Comparison of ENCODE assay signal across 1 cellular context in genomic region chr1:25797939-25798338, GRCh38.
TF ChIP-seq lines count a peak whose summit lies in the region.

No MANE protein-coding gene starts in this region.

TF ChIP-seq in H1, 55 proteins besides CTCF, POLR2A, EP300 and RAD21:
- 0 out of 4 replicates have a peak, but pooled peaks of 1 of the 2 experiments have one; percentile 56 for TF ChIP-seq SIN3A (conservative IDR thresholded peaks at IDR 0.05 in 1 of 2, IDR thresholded peaks at IDR 0.05 in 1 of 2; ENCODE audit: low read depth in 1 of 2, low read length in 2 of 2)
- TF ChIP-seq POU5F1 (IDR thresholded peaks at IDR 0.05; ENCODE audit: low read depth, low read length): no peak
- TF ChIP-seq TEAD4 (IDR thresholded peaks at IDR 0.05; ENCODE audit: low read depth, low read length): no peak
- TF ChIP-seq TAF1 (IDR thresholded peaks at IDR 0.05; ENCODE audit: low read depth, low read length): 0 out of 2 replicates have a peak, but pooled peaks have one; percentile 16
